In the genomic region with DNA sequence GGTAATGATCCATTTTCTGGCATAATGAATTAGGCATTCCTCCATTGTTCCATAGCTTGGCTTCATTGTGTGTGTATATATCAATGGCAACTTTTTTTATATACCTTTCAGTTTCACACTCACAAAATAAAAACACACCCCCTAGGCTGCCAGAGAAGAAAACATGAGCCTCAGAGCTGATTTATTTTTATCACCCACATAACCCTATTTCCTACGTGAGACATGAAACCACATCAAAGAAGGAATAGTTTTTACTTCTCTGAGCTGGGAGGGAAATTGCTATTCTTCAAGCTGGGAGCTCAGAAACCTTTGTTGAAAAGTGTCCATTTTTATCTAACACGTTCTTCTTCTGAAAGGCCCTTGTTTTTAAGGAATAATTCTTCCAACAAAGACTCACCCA, we compare ENCODE assay signal across 17 cellular contexts.
DNase-seq lines count a peak whose midpoint lies in the region; ATAC-seq, FAIRE-seq and TF ChIP-seq lines count a peak whose summit lies in the region.
"Had no signal": no experiment of that assay in that cellular context is flagged by ENCODE, and none has a peak within 500 bp of the region (broad histone marks: within the 10 kb centered on the region; RNA-seq: fewer than 3 reads in every experiment).

No MANE protein-coding gene starts in this region.

- TF ChIP-seq CTCF in CD4-positive, alpha-beta T cell (IDR thresholded peaks at IDR 0.05) = no peak
- no peak for TF ChIP-seq CTCF in MM.1S (IDR thresholded peaks at IDR 0.05; ENCODE audit: low read length)

- H3K4me1 Mint-ChIP-seq in activated CD4-positive, alpha-beta T cell treated with anti-CD3 and anti-CD28 coated beads, Interleukin-2, amount 10 ng/mL, durations not matched to agents 7 days and 5 days = peaks cover 31% of the 10 kb centered on the region
- peaks cover 42% of the 10 kb centered on the region for H3K4me1 Mint-ChIP-seq in CD4-positive, alpha-beta T cell (ENCODE audit: low read depth)
- H3K4me1 Mint-ChIP-seq: IgD-negative memory B cell had no signal

- H4K20me1 ChIP-seq in MM.1S (ENCODE audit: insufficient read depth, low read length) = no peaks in the 10 kb centered on the region

- POLR2A ChIA-PET in activated CD4-positive, alpha-beta T cell treated with anti-CD3 and anti-CD28 coated beads, Interleukin-2, amount 10 ng/mL, durations not matched to agents 7 days and 5 days (lab: Charles Lee) = interaction anchor here (0.6 kb wide), 1 partner anchor 248 kb away, joined by 9 read pairs; no protein-coding TSS in a partner anchor
- POLR2A ChIA-PET in CD4-positive, alpha-beta T cell (lab: Charles Lee) = interaction anchor here (1.0 to 1.3 kb wide), 3 partner anchors 10 to 250 kb away, joined by 3 to 9 read pairs (median 3); partner anchors contain the start of gene SCML1

- H3K9me3 Mint-ChIP-seq in activated CD4-positive, alpha-beta T cell treated with anti-CD3 and anti-CD28 coated beads, Interleukin-2, amount 10 ng/mL, durations not matched to agents 7 days and 5 days = no peaks in the 10 kb centered on the region
- H3K9me3 Mint-ChIP-seq in CD4-positive, alpha-beta T cell = no peaks in the 10 kb centered on the region

- no peak for TF ChIP-seq POLR2A in H54 (IDR thresholded peaks at IDR 0.05; ENCODE audit: low read depth, low read length)

- no peak overlapping the region for H3K27ac ChIP-seq in CD4-positive, alpha-beta T cell (ENCODE audit: low read depth, low read length)
- peak overlapping the region; percentile 55; the same call in 1 of the 2 replicates for H3K27ac ChIP-seq in MM.1S (ENCODE audit: low read length)
- H3K27ac ChIP-seq: RWPE1, SJSA1 had no signal

- ATAC-seq in CD4-positive, alpha-beta T cell (ENCODE audit: poor library complexity) = peak; percentile 96

- peak overlapping the region; percentile 66; the same call in 1 of the 2 replicates for H3K4me2 ChIP-seq in MM.1S (ENCODE audit: low read depth, low read length)

- H3K36me3 ChIP-seq in MM.1S (replicated peaks; ENCODE audit: insufficient read depth, low read length) = no peaks in the 10 kb centered on the region
- H3K36me3 ChIP-seq: SJSA1 had no signal

- no peaks in the 10 kb centered on the region for H3K27me3 ChIP-seq in CD4-positive, alpha-beta T cell (ENCODE audit: control insufficient read depth, insufficient read depth, low read length)
- no peaks in the 10 kb centered on the region for H3K27me3 ChIP-seq in MM.1S (replicated peaks; ENCODE audit: insufficient read depth, low read length)
- H3K27me3 ChIP-seq: SJSA1 had no signal

- no peak overlapping the region for H2AFZ ChIP-seq in MM.1S (ENCODE audit: low read length)

- DNase-seq in activated CD4-positive, alpha-beta T cell treated with anti-CD3 and anti-CD28 coated beads, Interleukin-2, amount 10 ng/mL, durations not matched to agents 7 days and 5 days = peak; percentile 40
- no peak for DNase-seq in activated CD4-positive, alpha-beta T cell treated with anti-CD3 and anti-CD28 coated beads, Interleukin-2, amount 50 U/mL, for 4 hours
- DNase-seq in CD4-positive, alpha-beta T cell = no peak
- DNase-seq in MM.1S (peak; percentile 84), H54 (ENCODE audit: insufficient read length, low spot score) (no peak), NCI-H69 (lab: John Stamatoyannopoulos, UW) (no peak)
- DNase-seq in central memory CD4-positive, alpha-beta T cell = peak; percentile 52
- no peak for DNase-seq in stimulated activated CD4-positive, alpha-beta T cell treated with anti-CD3 and anti-CD28 coated beads, Interleukin-2, amount 100 ng/mL, for 24 hours
- DNase-seq: H9, NCI-H1436 treated with DMSO at 0.1 percent for 48 hours, NCI-H2081 treated with DMSO at 0.1 percent for 48 hours, NCI-H345, NCI-H526 treated with DMSO at 0.1 percent for 48 hours had no signal

- intact Hi-C loops in CD4-positive, alpha-beta T cell (cut with DNase I, micrococcal nuclease) = no loop called here

- peaks cover 4% of the 10 kb centered on the region for H3K27me3 Mint-ChIP-seq in activated CD4-positive, alpha-beta T cell treated with anti-CD3 and anti-CD28 coated beads, Interleukin-2, amount 10 ng/mL, durations not matched to agents 7 days and 5 days
- H3K27me3 Mint-ChIP-seq in CD4-positive, alpha-beta T cell = no peaks in the 10 kb centered on the region
- H3K27me3 Mint-ChIP-seq: IgD-negative memory B cell had no signal

- H3K79me2 ChIP-seq in MM.1S (ENCODE audit: low read length) = no peaks in the 10 kb centered on the region

- H3K9me2 ChIP-seq in MM.1S (replicated peaks; ENCODE audit: insufficient read depth, low read length) = no peaks in the 10 kb centered on the region

- FAIRE-seq in H54 (lab: Jason Lieb, UNC) = no peak

- no peaks in the 10 kb centered on the region for H3K9me3 ChIP-seq in CD4-positive, alpha-beta T cell (ENCODE audit: control insufficient read depth, low read length)
- H3K9me3 ChIP-seq in MM.1S (replicated peaks; ENCODE audit: insufficient read depth, low read length) = no peaks in the 10 kb centered on the region
- H3K9me3 ChIP-seq: SJSA1 had no signal

- H3K4me1 ChIP-seq in MM.1S (ENCODE audit: low read length) = peaks cover 17% of the 10 kb centered on the region
- H3K4me1 ChIP-seq: SJSA1 had no signal

- no peak overlapping the region for H3K4me3 Mint-ChIP-seq in activated CD4-positive, alpha-beta T cell treated with anti-CD3 and anti-CD28 coated beads, Interleukin-2, amount 10 ng/mL, durations not matched to agents 7 days and 5 days
- peak overlapping the region; percentile 58 for H3K4me3 Mint-ChIP-seq in CD4-positive, alpha-beta T cell
- H3K4me3 Mint-ChIP-seq: H9, IgD-negative memory B cell had no signal

- H3K4me3 ChIP-seq in MM.1S (ENCODE audit: low read length) = no peak overlapping the region
- H3K4me3 ChIP-seq: SJSA1 had no signal

- CTCF ChIA-PET in activated CD4-positive, alpha-beta T cell treated with anti-CD3 and anti-CD28 coated beads, Interleukin-2, amount 10 ng/mL, durations not matched to agents 7 days and 5 days (lab: Charles Lee) = no interaction called here
- CTCF ChIA-PET in CD4-positive, alpha-beta T cell (lab: Charles Lee) = no interaction called here

- peak overlapping the region; percentile 61 for H3K27ac Mint-ChIP-seq in activated CD4-positive, alpha-beta T cell treated with anti-CD3 and anti-CD28 coated beads, Interleukin-2, amount 10 ng/mL, durations not matched to agents 7 days and 5 days
- H3K27ac Mint-ChIP-seq in CD4-positive, alpha-beta T cell = peak overlapping the region; percentile 62
- H3K27ac Mint-ChIP-seq: CD8-positive, alpha-beta memory T cell; H9; IgD-negative memory B cell had no signal

- H3K36me3 Mint-ChIP-seq in activated CD4-positive, alpha-beta T cell treated with anti-CD3 and anti-CD28 coated beads, Interleukin-2, amount 10 ng/mL, durations not matched to agents 7 days and 5 days (ENCODE audit: low read depth) = no peaks in the 10 kb centered on the region
- H3K36me3 Mint-ChIP-seq in CD4-positive, alpha-beta T cell (ENCODE audit: low read depth) = no peaks in the 10 kb centered on the region
- H3K36me3 Mint-ChIP-seq: CD8-positive, alpha-beta memory T cell had no signal

- no peaks in the 10 kb centered on the region for H3F3A ChIP-seq in MM.1S (ENCODE audit: insufficient read depth, low read length)

- H3K9ac ChIP-seq in MM.1S (ENCODE audit: low read length) = no peak overlapping the region

Comparison
In these comparisons a context has a peak if more than half of its experiments do, and no peak if none do; other contexts are left out.
1. DNase-seq: peak in activated CD4-positive, alpha-beta T cell treated with anti-CD3 and anti-CD28 coated beads, Interleukin-2, amount 10 ng/mL, durations not matched to agents 7 days and 5 days (single experiment), MM.1S (single experiment) and central memory CD4-positive, alpha-beta T cell (single experiment); none in activated CD4-positive, alpha-beta T cell treated with anti-CD3 and anti-CD28 coated beads, Interleukin-2, amount 50 U/mL, for 4 hours (0 of 2), CD4-positive, alpha-beta T cell (0 of 10), H54 (single experiment), NCI-H69 (single experiment) and stimulated activated CD4-positive, alpha-beta T cell treated with anti-CD3 and anti-CD28 coated beads, Interleukin-2, amount 100 ng/mL, for 24 hours (0 of 2).